In genomic region chr3:184811999-184812844, GRCh38 we compare ENCODE assay signal across 7 cellular contexts. TPM values are rescaled to one million over a fixed set of nuclear protein-coding genes. Genes with fewer than 3 reads are reported as not detected.
DNase-seq lines count a peak whose midpoint lies in the region; ATAC-seq and TF ChIP-seq lines count a peak whose summit lies in the region.

VPS8 (plus strand) TSS chr3:184812166; CDS start chr3:184824633, 12,467 bp downstream.

- in situ Hi-C loops in astrocyte of the cerebellum (cut with HindIII; ENCODE audit: low sequenced_read_pairs), result no loop called here

- DNase-seq in NCI-H187 treated with DMSO at 0.1 percent for 48 hours (lab: John Stamatoyannopoulos, UW) (peak; percentile 87), astrocyte of the cerebellum (ENCODE audit: low read depth) (peak; percentile 88), hepatic stellate cell (ENCODE audit: low spot score) (peak; percentile 95), renal cortical epithelial cell (ENCODE audit: low read depth) (peak; percentile 88)

- peak; percentile 51 for TF ChIP-seq CTCF in astrocyte of the cerebellum (IDR thresholded peaks at IDR 0.05; ENCODE audit: low read depth, low read length, missing control alignments)

- intact Hi-C loops in T-helper 2 cell treated with Interferon-gamma antibody and Interleukin-4, amounts not matched to agents 100 ng/mL and 5 ng/mL, for 36 hours (cut with micrococcal nuclease), result loop anchor here (1.0 kb wide), 5 partner anchors 100 to 774 kb away; partner anchors contain the start of genes AP2M1, EPHB3, MAGEF1 and SENP2

- peak within 1 kb of the TSS; percentile 96 for H3K4me3 ChIP-seq in astrocyte of the cerebellum (ENCODE audit: low read depth, low read length)

- peak; percentile 89 for ATAC-seq in GM18502 (IDR thresholded peaks at IDR 0.05; ENCODE audit: poor library complexity, unreplicated experiment)
- peak; percentile 95 for ATAC-seq in HG02970 (IDR thresholded peaks at IDR 0.05; ENCODE audit: low FRiP score, unreplicated experiment)

RNA-seq across cellular contexts. Expression of gene VPS8, which starts in this region (rescaled TPM):
- total RNA-seq in T-helper 2 cell treated with Interferon-gamma antibody and Interleukin-4, amounts not matched to agents 100 ng/mL and 5 ng/mL, for 36 hours, result 56.6 and 60.8 TPM in 2 replicates
- total RNA-seq in renal cortical epithelial cell, result 55.4 and 67.8 TPM in 2 replicates

Comparison
In these comparisons a context has a peak if more than half of its experiments do, and no peak if none do; other contexts are left out.
1. Peak in every context shown above with its lines: DNase-seq, ATAC-seq and H3K4me3 ChIP-seq.